Comparison of ENCODE assay signal across 10 cellular contexts in genomic region chr2:68764041-68764780, GRCh38. TPM values are rescaled to one million over a fixed set of nuclear protein-coding genes. Genes with fewer than 3 reads are reported as not detected.
DNase-seq lines count a peak whose midpoint lies in the region; ATAC-seq and TF ChIP-seq lines count a peak whose summit lies in the region.
"Had no signal": no experiment of that assay in that cellular context is flagged by ENCODE, and none has a peak within 500 bp of the region (broad histone marks: within the 10 kb centered on the region; RNA-seq: fewer than 3 reads in every experiment).

No MANE protein-coding gene starts in this region.

- TF ChIP-seq CTCF in GM06990 (IDR thresholded peaks at IDR 0.05; ENCODE audit: insufficient read depth, low read length, poor library complexity, severe bottlenecking) (no peak), coronary artery (IDR thresholded peaks at IDR 0.05) (no peak)

- peaks cover 9% of the 10 kb centered on the region for H3K4me1 ChIP-seq in rectal smooth muscle tissue (ENCODE audit: control insufficient read depth, insufficient read depth, low read length)

- ATAC-seq in GM21360 (IDR thresholded peaks at IDR 0.05; ENCODE audit: unreplicated experiment) = no peak
- ATAC-seq in GM21423 (IDR thresholded peaks at IDR 0.05; ENCODE audit: unreplicated experiment) = no peak

- H3K27ac ChIP-seq in coronary artery (peak overlapping the region in 1 of 2 donors; percentile 30), rectal smooth muscle tissue (ENCODE audit: low read depth, low read length) (no peak overlapping the region)

- no peak overlapping the region for H3K9ac ChIP-seq in rectal smooth muscle tissue (ENCODE audit: low read length)

- H3K9me3 ChIP-seq in MG63 = no peaks in the 10 kb centered on the region

- H3K36me3 ChIP-seq in GM06990 (ENCODE audit: control insufficient read depth, insufficient read depth, low read length) (no peaks in the 10 kb centered on the region), MG63 (no peaks in the 10 kb centered on the region), rectal smooth muscle tissue (ENCODE audit: control insufficient read depth, insufficient read depth, low read length) (no peaks in the 10 kb centered on the region)

- H3K4me3 ChIP-seq in GM06990 (replicated peaks; ENCODE audit: low read depth, low read length) (peak overlapping the region; percentile 4), MG63 (no peak overlapping the region), coronary artery (peak overlapping the region; percentile 33), rectal smooth muscle tissue (ENCODE audit: low read length) (peak overlapping the region; percentile 1)

- H3K27me3 ChIP-seq in GM06990 (replicated peaks; ENCODE audit: control insufficient read depth, insufficient read depth, low read length) (no peaks in the 10 kb centered on the region; the same call in 1 of the 2 replicates), MG63 (no peaks in the 10 kb centered on the region), rectal smooth muscle tissue (ENCODE audit: control insufficient read depth, insufficient read depth, low read length) (no peaks in the 10 kb centered on the region)

- DNase-seq in GM06990 (ENCODE audit: extremely low read depth, insufficient read length) (no peak), MG63 (peak; percentile 43), coronary artery (ENCODE audit: low spot score) (no peak), NCI-H345 (lab: John Stamatoyannopoulos, UW) (no peak)
- DNase-seq: cortex of kidney, HCEC 1CT, NCI-H2029 treated with DMSO at 0.1 percent for 48 hours had no signal

RNA-seq across cellular contexts. Expression of gene ARHGAP25, which starts 29.6 kb away (rescaled TPM):
- not detected in 2 replicates for total RNA-seq in MG63 (2014; rRNA removed; shearing (Covaris generic); ENCODE audit: low replicate concordance)
